1 cellular context compared by ENCODE assay signal in genomic region chrX:102085706-102086105, GRCh38.
TF ChIP-seq lines count a peak whose summit lies in the region.

No MANE protein-coding gene starts in this region.

TF ChIP-seq in HCT116, 20 proteins besides CTCF, POLR2A, EP300 and RAD21:
- TF ChIP-seq EGR1 (IDR thresholded peaks at IDR 0.05; ENCODE audit: low read depth) (no peak), REST (IDR thresholded peaks at IDR 0.05; ENCODE audit: low read depth) (no peak), SIN3A (IDR thresholded peaks at IDR 0.05; ENCODE audit: low read depth) (no peak), EZH2phosphoT487 (IDR thresholded peaks at IDR 0.05; ENCODE audit: borderline replicate concordance) (no peak), ZFX (IDR thresholded peaks at IDR 0.05) (no peak), CEBPB (IDR thresholded peaks at IDR 0.05; ENCODE audit: low read depth) (no peak), JUND (IDR thresholded peaks at IDR 0.05) (no peak), POLR2AphosphoS5 (IDR thresholded peaks at IDR 0.05; ENCODE audit: low read depth, low read length) (no peak), EZH2 (IDR thresholded peaks at IDR 0.05) (no peak)
